In the genomic region with DNA sequence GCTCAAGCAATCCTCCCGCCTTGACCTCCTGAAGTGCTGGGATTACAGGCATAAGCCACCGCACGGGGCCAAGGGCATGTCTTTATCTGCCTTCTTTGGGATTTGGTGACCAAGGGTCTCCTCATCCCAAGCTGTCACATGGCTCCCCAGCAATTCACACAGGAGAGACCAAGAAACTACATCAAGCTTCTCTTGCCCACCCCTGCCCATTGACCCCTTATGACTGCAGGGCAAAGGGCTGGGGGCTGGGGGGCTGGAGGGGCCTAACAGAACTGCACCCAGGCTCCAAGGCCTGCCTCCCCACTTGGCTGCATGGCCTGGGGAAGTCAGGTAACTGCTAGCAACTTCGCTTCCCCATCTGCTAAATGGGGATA, we compare ENCODE assay signal across 27 cellular contexts.
DNase-seq lines count a peak whose midpoint lies in the region; ATAC-seq and TF ChIP-seq lines count a peak whose summit lies in the region.
"Had no signal": no experiment of that assay in that cellular context is flagged by ENCODE, and none has a peak within 500 bp of the region (broad histone marks: within the 10 kb centered on the region; RNA-seq: fewer than 3 reads in every experiment).

No MANE protein-coding gene starts in this region.

- TF ChIP-seq POLR2A in GM18505 (IDR thresholded peaks at IDR 0.05; ENCODE audit: borderline replicate concordance, extremely low read depth, insufficient read depth, insufficient read length): no peak

- H3F3A ChIP-seq in MM.1S (ENCODE audit: insufficient read depth, low read length): no peaks in the 10 kb centered on the region

- no peaks in the 10 kb centered on the region for H3K27me3 ChIP-seq in MM.1S (replicated peaks; ENCODE audit: insufficient read depth, low read length)
- no peaks in the 10 kb centered on the region for H3K27me3 ChIP-seq in effector memory CD4-positive, alpha-beta T cell (replicated peaks; ENCODE audit: control insufficient read depth, insufficient read depth, low read length, poor library complexity, severe bottlenecking)
- H3K27me3 ChIP-seq: BE2C, MG63 had no signal

- no peaks in the 10 kb centered on the region for H3K9me3 ChIP-seq in MM.1S (replicated peaks; ENCODE audit: insufficient read depth, low read length)
- no peaks in the 10 kb centered on the region for H3K9me3 ChIP-seq in effector memory CD4-positive, alpha-beta T cell (ENCODE audit: control insufficient read depth, low read length)
- H3K9me3 ChIP-seq: BE2C, MG63, SK-N-SH had no signal

- no peak overlapping the region for H3K4me3 ChIP-seq in MM.1S (ENCODE audit: low read length)
- no peak overlapping the region for H3K4me3 ChIP-seq in effector memory CD4-positive, alpha-beta T cell (ENCODE audit: insufficient read depth, low read depth, low read length, poor library complexity, severe bottlenecking)
- H3K4me3 ChIP-seq: GM23248, MG63 had no signal

- DNase-seq in Right ventricle myocardium superior (peak; percentile 24), left ventricle myocardium superior (no peak), neural crest cell (ENCODE audit: low read depth, low spot score) (no peak), MM.1S (no peak), NCI-H1092 (lab: John Stamatoyannopoulos, UW) (no peak)
- no peak for DNase-seq in effector memory CD4-positive, alpha-beta T cell
- DNase-seq: 8988T; ACHN; BE2C; Calu3; CD8-positive, alpha-beta memory T cell; DMS79 treated with DMSO at 0.1 percent for 48 hours; GF-D8; GM23248; H9; KBM-7; MG63; NCI-H1417 treated with DMSO at 0.1 percent for 48 hours; NCI-H187; NCI-H2081 treated with DMSO at 0.1 percent for 48 hours; NCI-H226; NCI-H510A; SK-N-SH had no signal

- peak overlapping the region; percentile 98 for H3K27ac ChIP-seq in cingulate gyrus (ENCODE audit: low read depth, low read length)
- H3K27ac ChIP-seq in MM.1S (ENCODE audit: low read length): no peak overlapping the region
- H3K27ac ChIP-seq in effector memory CD4-positive, alpha-beta T cell (ENCODE audit: insufficient read depth, low read length, poor library complexity, severe bottlenecking): no peak overlapping the region
- H3K27ac ChIP-seq: GM23248 had no signal

- H3K9me3 Mint-ChIP-seq in neural crest cell: no peaks in the 10 kb centered on the region
- H3K9me3 Mint-ChIP-seq: CD14-positive monocyte; CD8-positive, alpha-beta memory T cell; H9 had no signal

- H3K27ac Mint-ChIP-seq in neural crest cell (ENCODE audit: unreplicated experiment): peak overlapping the region; percentile 50
- H3K27ac Mint-ChIP-seq: CD14-positive monocyte had no signal

- no peak for ATAC-seq in Right ventricle myocardium superior (ENCODE audit: poor library complexity)
- ATAC-seq in left ventricle myocardium superior: no peak
- ATAC-seq in GM18505 (IDR thresholded peaks at IDR 0.05; ENCODE audit: unreplicated experiment): no peak
- ATAC-seq: Panc1 had no signal

- no peaks in the 10 kb centered on the region for H3K36me3 ChIP-seq in MM.1S (replicated peaks; ENCODE audit: insufficient read depth, low read length)
- no peaks in the 10 kb centered on the region for H3K36me3 ChIP-seq in effector memory CD4-positive, alpha-beta T cell (ENCODE audit: control insufficient read depth, insufficient read depth, low read length)
- H3K36me3 ChIP-seq: BE2C, MG63 had no signal

- H3K79me2 ChIP-seq in MM.1S (ENCODE audit: low read length): no peaks in the 10 kb centered on the region

- no peaks in the 10 kb centered on the region for H4K20me1 ChIP-seq in MM.1S (ENCODE audit: insufficient read depth, low read length)

- TF ChIP-seq CTCF in neural crest cell (conservative IDR thresholded peaks at IDR 0.05): no peak
- no peak for TF ChIP-seq CTCF in MM.1S (IDR thresholded peaks at IDR 0.05; ENCODE audit: low read length)

- H3K4me1 Mint-ChIP-seq in neural crest cell: peaks cover 38% of the 10 kb centered on the region
- H3K4me1 Mint-ChIP-seq: CD14-positive monocyte had no signal

- no peak overlapping the region for H3K4me3 Mint-ChIP-seq in neural crest cell
- H3K4me3 Mint-ChIP-seq: CD14-positive monocyte; CD8-positive, alpha-beta memory T cell had no signal

- H3K9ac ChIP-seq in MM.1S (ENCODE audit: low read length): no peak overlapping the region
- H3K9ac ChIP-seq: GM23248, SK-N-SH had no signal

- H3K27me3 Mint-ChIP-seq in neural crest cell (ENCODE audit: low read depth): no peaks in the 10 kb centered on the region
- H3K27me3 Mint-ChIP-seq: CD8-positive, alpha-beta memory T cell had no signal

- intact Hi-C loops in Right ventricle myocardium superior (cut with DNase I) (no loop called here), left ventricle myocardium superior (cut with micrococcal nuclease) (no loop called here)

- H3K4me2 ChIP-seq in MM.1S (ENCODE audit: low read depth, low read length): no peak overlapping the region
- H3K4me2 ChIP-seq: SK-N-SH had no signal

- H3K36me3 Mint-ChIP-seq in neural crest cell (ENCODE audit: low read depth): peaks cover 6% of the 10 kb centered on the region
- H3K36me3 Mint-ChIP-seq: CD14-positive monocyte; CD8-positive, alpha-beta memory T cell had no signal

- H3K9me2 ChIP-seq in MM.1S (replicated peaks; ENCODE audit: insufficient read depth, low read length): no peaks in the 10 kb centered on the region
- H3K9me2 ChIP-seq: SK-N-SH had no signal

- H2AFZ ChIP-seq in MM.1S (ENCODE audit: low read length): no peak overlapping the region
- H2AFZ ChIP-seq: GM23248 had no signal

- no peaks in the 10 kb centered on the region for H3K4me1 ChIP-seq in MM.1S (ENCODE audit: low read length)
- H3K4me1 ChIP-seq in effector memory CD4-positive, alpha-beta T cell (ENCODE audit: control insufficient read depth, insufficient read depth, low read length, poor library complexity, severe bottlenecking): no peaks in the 10 kb centered on the region
